In the genomic region with DNA sequence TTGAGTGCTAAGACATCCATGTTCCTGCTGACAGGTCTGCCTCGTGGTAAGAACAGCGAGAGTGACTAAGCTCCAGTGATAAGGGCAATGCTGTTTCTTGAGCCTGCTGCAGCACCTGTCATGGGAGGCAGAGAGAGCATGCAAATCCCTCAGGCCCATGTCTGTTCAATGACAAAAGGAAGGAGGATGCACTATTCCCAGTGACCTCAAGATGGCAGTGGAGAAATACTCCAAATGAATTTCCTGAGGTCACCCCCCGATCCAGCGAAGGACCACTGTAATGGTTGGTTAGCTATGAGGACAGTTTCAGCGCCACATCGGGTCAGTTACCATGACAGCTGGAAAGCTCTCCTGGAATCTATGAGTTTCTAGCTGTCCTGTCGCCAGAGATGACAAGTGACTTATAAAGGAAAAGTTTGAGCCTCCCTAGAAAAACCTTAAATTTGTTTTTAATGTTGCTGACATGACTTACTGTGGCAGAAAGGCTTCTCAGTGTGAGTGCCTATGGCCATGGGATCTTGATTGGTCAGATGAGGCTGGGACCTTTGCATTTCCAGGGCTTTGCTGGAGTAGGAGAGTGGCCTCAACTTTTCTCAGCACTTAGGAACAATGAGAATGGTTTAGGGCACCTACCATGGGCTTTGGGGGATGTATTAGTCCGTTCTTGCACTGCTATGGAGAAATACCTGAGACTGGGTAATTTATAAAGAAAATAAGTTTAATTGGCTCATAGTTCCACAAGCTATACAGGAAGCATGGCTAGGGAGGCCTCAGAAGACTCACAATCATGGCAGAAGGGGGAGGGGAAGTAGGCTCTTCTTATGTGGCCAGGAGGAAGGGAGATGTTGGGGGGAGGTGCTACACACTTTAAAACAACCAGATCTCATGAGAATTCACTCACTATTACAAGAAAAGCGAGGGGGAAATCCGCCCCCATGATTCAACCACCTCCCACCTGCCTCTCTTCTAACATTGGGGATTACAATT, we compare ENCODE assay signal across 8 cellular contexts.
DNase-seq lines count a peak whose midpoint lies in the region; ATAC-seq and TF ChIP-seq lines count a peak whose summit lies in the region.

No MANE protein-coding gene starts in this region.

- peak; percentile 76 for TF ChIP-seq CTCF in GM12864 (IDR thresholded peaks at IDR 0.05; ENCODE audit: low read depth, low read length, missing control alignments)
- TF ChIP-seq CTCF in fibroblast of pulmonary artery (IDR thresholded peaks at IDR 0.05; ENCODE audit: low read length, missing control alignments) = peak; percentile 87
- TF ChIP-seq CTCF in osteoblast (IDR thresholded peaks at IDR 0.05; ENCODE audit: extremely low read depth, low read depth, low read length) = peak; percentile 75

- peak overlapping the region; percentile 41; the same call in 1 of the 2 replicates for H3K4me3 ChIP-seq in ACC112 (ENCODE audit: low read depth, low read length)
- H3K4me3 ChIP-seq in GM12864 (ENCODE audit: low read depth, low read length) = no peak overlapping the region
- no peak overlapping the region for H3K4me3 ChIP-seq in fibroblast of pulmonary artery (replicated peaks; ENCODE audit: low read depth, low read length)
- no peak overlapping the region for H3K4me3 ChIP-seq in osteoblast (ENCODE audit: insufficient read depth, low read length)

- DNase-seq in GM12864 (ENCODE audit: low read depth) (peak; percentile 19), NCI-H2196 (lab: John Stamatoyannopoulos, UW; ENCODE audit: unreplicated experiment) (peak; percentile 73), fibroblast of pulmonary artery (ENCODE audit: low read depth) (peak; percentile 71), osteoblast (ENCODE audit: insufficient read length, low spot score, missing footprints) (no peak)
- DNase-seq in activated CD4-positive, alpha-beta T cell treated with anti-CD3 and anti-CD28 coated beads, Interleukin-2, amount 50 U/mL, for 4 hours = peak; percentile 1 to 4

- H3K4me1 ChIP-seq in ACC112 (ENCODE audit: control insufficient read depth, insufficient read depth, low read length, unreplicated experiment) (peaks cover 12% of the 10 kb centered on the region), osteoblast (ENCODE audit: insufficient read depth, low read length) (peaks cover 14% of the 10 kb centered on the region)

- ATAC-seq in HG03135 (IDR thresholded peaks at IDR 0.05; ENCODE audit: unreplicated experiment) (peak; percentile 70), GM19351 (IDR thresholded peaks at IDR 0.05; ENCODE audit: unreplicated experiment) (no peak)

- H3K79me2 ChIP-seq in ACC112 (ENCODE audit: control insufficient read depth, insufficient read depth, low read length, unreplicated experiment) (no peaks in the 10 kb centered on the region), osteoblast (ENCODE audit: insufficient read depth, low read length) (no peaks in the 10 kb centered on the region)

- no peak overlapping the region for H3K27ac ChIP-seq in ACC112 (ENCODE audit: low read depth, low read length)
- H3K27ac ChIP-seq in osteoblast (ENCODE audit: low read depth, low read length) = no peak overlapping the region

- no peaks in the 10 kb centered on the region for H3K9me3 ChIP-seq in osteoblast (ENCODE audit: low read depth, low read length)

- H3K27me3 ChIP-seq in ACC112 (ENCODE audit: insufficient read depth, low read length) = peaks cover 35% of the 10 kb centered on the region
- H3K27me3 ChIP-seq in osteoblast (ENCODE audit: insufficient read depth, low read length) = peaks cover 10% of the 10 kb centered on the region

- H3K4me2 ChIP-seq in osteoblast (ENCODE audit: insufficient read depth, low read length) = peak overlapping the region; percentile 51

- H4K20me1 ChIP-seq in osteoblast (ENCODE audit: insufficient read depth, low read length) = no peaks in the 10 kb centered on the region

- no peaks in the 10 kb centered on the region for H3K36me3 ChIP-seq in ACC112 (ENCODE audit: insufficient read depth, low read length)
- H3K36me3 ChIP-seq in osteoblast (ENCODE audit: insufficient read depth, low read length) = no peaks in the 10 kb centered on the region

- H2AFZ ChIP-seq in ACC112 (ENCODE audit: low read length, unreplicated experiment) (peak overlapping the region; percentile 22), osteoblast (ENCODE audit: low read length) (peak overlapping the region; percentile 5)
